In genomic region chr9:129337287-129338140, GRCh38 we compare ENCODE assay signal across 9 cellular contexts.
DNase-seq lines count a peak whose midpoint lies in the region; ATAC-seq and TF ChIP-seq lines count a peak whose summit lies in the region.
"Had no signal": no experiment of that assay in that cellular context is flagged by ENCODE, and none has a peak within 500 bp of the region (broad histone marks: within the 10 kb centered on the region; RNA-seq: fewer than 3 reads in every experiment).

No MANE protein-coding gene starts in this region.

- no peaks in the 10 kb centered on the region for H3K9me3 ChIP-seq in CD8-positive, alpha-beta T cell (ENCODE audit: low read length)
- H3K9me3 ChIP-seq in ascending aorta (no peaks in the 10 kb centered on the region), iPS-15b (ENCODE audit: control insufficient read depth, insufficient read depth, low read length) (no peaks in the 10 kb centered on the region), skeletal muscle tissue (ENCODE audit: control insufficient read depth in 3 of 3, low read length in 3 of 3) (no peaks in the 10 kb centered on the region)

- H3K9me3 Mint-ChIP-seq in CD8-positive, alpha-beta T cell = no peaks in the 10 kb centered on the region

- H3K27ac ChIP-seq in CD8-positive, alpha-beta T cell (ENCODE audit: low read depth, low read length) = no peak overlapping the region
- H3K27ac ChIP-seq in ascending aorta (peak overlapping the region; percentile 84 to 96), skeletal muscle tissue (ENCODE audit: low read depth, low read length) (peak overlapping the region; percentile 85)

- H3K4me1 Mint-ChIP-seq in CD8-positive, alpha-beta T cell (ENCODE audit: low read depth) = peaks cover 31% of the 10 kb centered on the region

- no peak for ATAC-seq in CD8-positive, alpha-beta T cell
- ATAC-seq in HG03432 (IDR thresholded peaks at IDR 0.05; ENCODE audit: unreplicated experiment) = no peak

- TF ChIP-seq CTCF in CD8-positive, alpha-beta T cell (IDR thresholded peaks at IDR 0.05) = no peak
- no peak for TF ChIP-seq CTCF in ascending aorta (IDR thresholded peaks at IDR 0.05)

- H3K36me3 ChIP-seq in CD8-positive, alpha-beta T cell (ENCODE audit: insufficient read depth, low read length) = no peaks in the 10 kb centered on the region
- H3K36me3 ChIP-seq in ascending aorta = no peaks in the 10 kb centered on the region
- no peaks in the 10 kb centered on the region for H3K36me3 ChIP-seq in iPS-15b (ENCODE audit: control insufficient read depth, insufficient read depth, low read length)
- no peaks in the 10 kb centered on the region for H3K36me3 ChIP-seq in skeletal muscle tissue (ENCODE audit: control insufficient read depth in 3 of 3, insufficient read depth in 3 of 3, low read length in 3 of 3)

- H3K9ac ChIP-seq in iPS-15b (ENCODE audit: low read depth, low read length) = no peak overlapping the region
- peak overlapping the region in 1 of 3 donors; percentile 45 for H3K9ac ChIP-seq in skeletal muscle tissue (ENCODE audit: low read depth in 1 of 3, low read length in 3 of 3)

- H3K27ac Mint-ChIP-seq in CD8-positive, alpha-beta T cell = no peak overlapping the region

- no peaks in the 10 kb centered on the region for H3K36me3 Mint-ChIP-seq in CD8-positive, alpha-beta T cell

- peaks cover 35% of the 10 kb centered on the region for H3K4me1 ChIP-seq in CD8-positive, alpha-beta T cell (ENCODE audit: insufficient read depth, low read length)
- peaks cover 35 to 55% of the 10 kb centered on the region in 2 donors for H3K4me1 ChIP-seq in ascending aorta
- peaks cover 21% of the 10 kb centered on the region for H3K4me1 ChIP-seq in iPS-15b (ENCODE audit: control insufficient read depth, insufficient read depth, low read length)
- H3K4me1 ChIP-seq in skeletal muscle tissue (ENCODE audit: control insufficient read depth in 3 of 3, insufficient read depth in 3 of 3, low read length in 3 of 3) = peaks cover 37 to 48% (median 40%) of the 10 kb centered on the region in 3 donors

- in situ Hi-C loops in G401 (cut with HindIII; ENCODE audit: low sequenced_read_pairs) = no loop called here

- CTCF ChIA-PET in CD8-positive, alpha-beta T cell (lab: Charles Lee) = interaction anchor here (0.6 kb wide), 1 partner anchor 134 kb away, joined by 3 read pairs; no protein-coding TSS in a partner anchor

- H3K4me3 ChIP-seq in CD8-positive, alpha-beta T cell (ENCODE audit: low read depth, low read length) = peak overlapping the region; percentile 20
- H3K4me3 ChIP-seq in ascending aorta = peak overlapping the region; percentile 45 to 63
- peak overlapping the region; percentile 33 for H3K4me3 ChIP-seq in iPS-15b (ENCODE audit: low read depth, low read length)
- H3K4me3 ChIP-seq in skeletal muscle tissue (ENCODE audit: low read length in 3 of 3) = peak overlapping the region in 2 of 3 donors; percentile 14 to 63

- peak overlapping the region; percentile 85 for H3K4me3 Mint-ChIP-seq in CD8-positive, alpha-beta T cell

- H3K27me3 Mint-ChIP-seq in CD8-positive, alpha-beta T cell (ENCODE audit: low read depth) = no peaks in the 10 kb centered on the region

- DNase-seq in CD8-positive, alpha-beta T cell = no peak
- DNase-seq in ascending aorta (ENCODE audit: low spot score in 2 of 2) = no peak
- DNase-seq in hippocampal formation (lab: John Stamatoyannopoulos, UW) = no peak
- no peak for DNase-seq in G401 (ENCODE audit: low spot score)
- DNase-seq in stimulated activated CD4-positive, alpha-beta T cell treated with anti-CD3 and anti-CD28 coated beads, Interleukin-15, amount 100 ng/mL, for 24 hours = no peak
- DNase-seq: NCI-H2081 had no signal

- no peaks in the 10 kb centered on the region for H3K27me3 ChIP-seq in CD8-positive, alpha-beta T cell (ENCODE audit: insufficient read depth, low read length)
- H3K27me3 ChIP-seq in ascending aorta (no peaks in the 10 kb centered on the region), iPS-15b (ENCODE audit: control insufficient read depth, insufficient read depth, low read length) (no peaks in the 10 kb centered on the region), skeletal muscle tissue (ENCODE audit: control insufficient read depth in 3 of 3, insufficient read depth in 3 of 3, low read length in 3 of 3) (peaks cover 0 to 7% (median 6%) of the 10 kb centered on the region in 3 donors)

- intact Hi-C loops in CD8-positive, alpha-beta T cell (cut with DNase I, micrococcal nuclease) = loop anchor here in 1 of 2 experiments (5.0 kb wide), 1 partner anchor 160 kb away; the partner anchor contains the start of gene IER5L
- intact Hi-C loops in ascending aorta (cut with DNase I) = loop anchor here (5.0 kb wide), 1 partner anchor 80 kb away; no protein-coding TSS in a partner anchor

- POLR2A ChIA-PET in CD8-positive, alpha-beta T cell (lab: Charles Lee) = no interaction called here
